ENCODE assay signal across 24 cellular contexts in the genomic region with DNA sequence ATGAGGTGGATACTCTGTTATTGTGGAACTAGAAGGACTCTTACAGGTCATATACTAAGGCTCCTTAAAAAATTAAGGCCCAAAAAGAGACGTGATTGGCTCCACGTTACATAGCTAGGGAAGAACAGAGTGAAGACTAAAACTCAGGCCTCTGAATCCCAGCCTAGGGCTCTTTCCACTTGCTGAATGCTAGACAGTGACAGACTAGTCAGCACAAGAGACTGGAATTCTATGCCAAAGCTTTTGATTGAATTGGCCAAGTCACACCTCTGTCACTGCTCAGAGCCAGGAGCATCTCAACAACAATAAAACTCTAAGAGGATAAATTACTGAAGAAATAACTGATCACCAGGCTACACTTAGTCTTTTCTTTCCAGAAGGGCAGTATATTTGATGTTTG. TPM values are rescaled to one million over a fixed set of nuclear protein-coding genes. Genes with fewer than 3 reads are reported as not detected.
"Had no signal": no experiment of that assay in that cellular context is flagged by ENCODE, and none has a peak within 500 bp of the region (broad histone marks: within the 10 kb centered on the region; RNA-seq: fewer than 3 reads in every experiment).

No MANE protein-coding gene starts in this region.

- ATAC-seq: HepG2 had no signal

- FAIRE-seq: HepG2, RCC 7860 had no signal

- DNase-seq: IMR-90, Karpas-422, KG1, MM.1S, NCI-H1092 treated with DMSO at 0.1 percent for 48 hours, NCI-H1436, NCI-H187, NCI-H2029, NCI-H2081 treated with DMSO at 0.1 percent for 48 hours, NCI-H2171, NCI-H226, NCI-H446, NCI-H510A, NCI-H524 treated with DMSO at 0.1 percent for 48 hours, NCI-H69, NCI-H774, RPMI8226, SIG-M5 had no signal

- H3K4me3 ChIP-seq: SJSA1, SK-N-MC had no signal

- H3K4me1 ChIP-seq: SJSA1 had no signal

- H3K27me3 ChIP-seq: SJSA1 had no signal

- H3K36me3 ChIP-seq: SJSA1 had no signal

- H3K9me3 ChIP-seq: SJSA1 had no signal

- H3K27ac ChIP-seq: SJSA1, SK-N-MC had no signal

RNA-seq across cellular contexts. Expression of gene DCX, which starts 16.9 kb away (rescaled TPM):
- total RNA-seq: HepG2, HT1080, IMR-90, M059J, SJSA1 had no signal
- polyA plus RNA-seq: HepG2, IMR-90 had no signal
